19 cellular contexts compared by ENCODE assay signal in the genomic region with DNA sequence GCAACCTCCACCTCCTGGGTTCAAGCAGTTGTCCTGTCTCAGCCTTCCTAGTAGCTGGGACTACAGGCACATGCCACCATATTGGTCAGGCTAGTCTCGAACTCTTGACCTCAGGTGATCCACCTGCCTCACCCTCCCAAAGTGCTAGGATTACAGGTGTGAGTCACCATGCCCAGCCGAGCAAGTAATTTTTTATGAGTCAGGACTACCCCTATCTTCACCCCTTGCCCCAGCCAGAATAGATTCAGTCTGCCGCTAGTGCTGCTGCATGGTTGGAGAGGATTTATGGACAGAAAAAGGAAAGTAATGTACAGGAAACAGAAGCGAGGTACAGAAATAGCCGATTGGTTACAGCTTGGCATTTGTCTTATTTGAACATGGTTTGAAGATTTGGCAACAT.
"Had no signal": no experiment of that assay in that cellular context is flagged by ENCODE, and none has a peak within 500 bp of the region (broad histone marks: within the 10 kb centered on the region; RNA-seq: fewer than 3 reads in every experiment).

No MANE protein-coding gene starts in this region.

- FAIRE-seq: endothelial cell of umbilical vein, keratinocyte had no signal

- ATAC-seq: activated T-cell treated with anti-CD3 and anti-CD28 coated beads, Interleukin-2, amount 50 U/mL, for 4 hours; left lobe of liver; stimulated activated naive B cell treated with anti-CD40 and anti-IgM and Interleukin-4, amounts not matched to agents 10 μg/mL and 1 μg/mL and 100 μg/mL, for 72 hours had no signal

- H3K9me3 ChIP-seq: thoracic aorta had no signal

- H3K27me3 Mint-ChIP-seq: activated CD4-positive, alpha-beta T cell treated with anti-CD3 and anti-CD28 coated beads, Interleukin-2, amount 10 ng/mL, durations not matched to agents 7 days and 5 days; activated naive CD4-positive, alpha-beta T cell treated with anti-CD3 and anti-CD28 coated beads, Interleukin-2, amount 10 ng/mL, durations not matched to agents 7 days and 5 days; dendritic cell treated with granulocyte-macrophage colony-stimulating factor and Interleukin-4, amounts not matched to agents 40 ng/mL and 50 ng/mL, for 4 days had no signal

- H3K27ac Mint-ChIP-seq: activated CD4-positive, alpha-beta T cell treated with anti-CD3 and anti-CD28 coated beads, Interleukin-2, amount 10 ng/mL, durations not matched to agents 7 days and 5 days; activated naive CD4-positive, alpha-beta T cell treated with anti-CD3 and anti-CD28 coated beads, Interleukin-2, amount 10 ng/mL, durations not matched to agents 7 days and 5 days; dendritic cell treated with granulocyte-macrophage colony-stimulating factor and Interleukin-4, amounts not matched to agents 40 ng/mL and 50 ng/mL, for 4 days; nephron; stimulated activated naive B cell treated with anti-CD40 and anti-IgM and Interleukin-4, amounts not matched to agents 10 μg/mL and 1 μg/mL and 100 μg/mL, for 72 hours had no signal

- H3K4me3 Mint-ChIP-seq: activated CD4-positive, alpha-beta T cell treated with anti-CD3 and anti-CD28 coated beads, Interleukin-2, amount 10 ng/mL, durations not matched to agents 7 days and 5 days; activated naive CD4-positive, alpha-beta T cell treated with anti-CD3 and anti-CD28 coated beads, Interleukin-2, amount 10 ng/mL, durations not matched to agents 7 days and 5 days; activated T-cell treated with anti-CD3 and anti-CD28 coated beads, Interleukin-2, amount 50 U/mL, for 4 hours; dendritic cell treated with granulocyte-macrophage colony-stimulating factor and Interleukin-4, amounts not matched to agents 40 ng/mL and 50 ng/mL, for 4 days; nephron; stimulated activated naive B cell treated with anti-CD40 and anti-IgM and Interleukin-4, amounts not matched to agents 10 μg/mL and 1 μg/mL and 100 μg/mL, for 72 hours had no signal

- H3K36me3 ChIP-seq: thoracic aorta had no signal

- DNase-seq: activated CD4-positive, alpha-beta T cell treated with anti-CD3 and anti-CD28 coated beads, Interleukin-2, amount 10 ng/mL, durations not matched to agents 7 days and 5 days; activated CD4-positive, CD25-positive, alpha-beta regulatory T cell; activated CD8-positive, alpha-beta memory T cell treated with anti-CD3 and anti-CD28 coated beads, Interleukin-2, amount 50 U/mL, for 4 hours; activated naive CD4-positive, alpha-beta T cell treated with anti-CD3 and anti-CD28 coated beads, Interleukin-2, amount 10 ng/mL, durations not matched to agents 7 days and 5 days; activated T-cell treated with anti-CD3 and anti-CD28 coated beads, Interleukin-2, amount 50 U/mL, for 4 hours; aorta; effector CD8-positive, alpha-beta T cell; foreskin fibroblast; midbrain; spleen; stimulated activated naive B cell treated with anti-CD40 and anti-IgM and Interleukin-4, amounts not matched to agents 10 μg/mL and 1 μg/mL and 100 μg/mL, for 72 hours; T-helper 9 cell had no signal

- H3K27ac ChIP-seq: spleen, thoracic aorta had no signal

- H3K27me3 ChIP-seq: spleen had no signal

- H3K4me3 ChIP-seq: lung, spleen, thoracic aorta had no signal

- H3K9me3 Mint-ChIP-seq: nephron had no signal

- H3K4me1 Mint-ChIP-seq: activated CD4-positive, alpha-beta T cell treated with anti-CD3 and anti-CD28 coated beads, Interleukin-2, amount 10 ng/mL, durations not matched to agents 7 days and 5 days; activated naive CD4-positive, alpha-beta T cell treated with anti-CD3 and anti-CD28 coated beads, Interleukin-2, amount 10 ng/mL, durations not matched to agents 7 days and 5 days had no signal
